ENCODE assay signal across 20 cellular contexts in the genomic region with DNA sequence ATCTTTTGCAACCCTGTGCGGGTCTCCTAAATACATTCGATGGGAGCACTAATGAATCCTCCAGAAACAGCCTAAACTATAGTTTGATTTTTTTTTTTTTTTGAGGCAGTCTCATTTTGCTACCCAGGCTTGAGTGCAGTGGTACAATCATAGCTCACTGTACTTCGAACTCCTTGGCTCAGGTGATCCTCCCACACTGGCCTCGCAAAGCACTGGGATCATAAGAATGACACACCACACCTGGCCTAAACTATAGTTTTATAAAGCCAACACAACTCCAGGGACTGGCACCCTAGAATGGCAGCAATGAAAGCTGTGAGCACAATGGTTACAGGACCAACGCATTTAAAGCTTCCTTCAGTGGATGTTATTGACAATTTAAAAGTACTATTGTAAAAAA.
"Had no signal": no experiment of that assay in that cellular context is flagged by ENCODE, and none has a peak within 500 bp of the region (broad histone marks: within the 10 kb centered on the region; RNA-seq: fewer than 3 reads in every experiment).

No MANE protein-coding gene starts in this region.

- H3K4me3 Mint-ChIP-seq: effector memory CD8-positive, alpha-beta T cell; naive thymus-derived CD8-positive, alpha-beta T cell had no signal

- DNase-seq: effector memory CD8-positive, alpha-beta T cell; gastrocnemius medialis; heart right ventricle; islet precursor cell; left ventricle myocardium superior; naive thymus-derived CD8-positive, alpha-beta T cell; posterior cingulate gyrus; sigmoid colon; stimulated activated CD4-positive, alpha-beta T cell treated with anti-CD3 and anti-CD28 coated beads, Interleukin-12 subunit alpha, Interleukin-12 subunit beta, amount 100 ng/mL, for 4 hours; stimulated activated CD4-positive, alpha-beta T cell treated with anti-CD3 and anti-CD28 coated beads, Interleukin-2, amount 100 ng/mL, for 48 hours; stimulated activated naive CD8-positive, alpha-beta T cell treated with anti-CD3 and anti-CD28 coated beads, Interleukin-15, Interleukin-2, amounts not matched to agents 100 U/mL and 50 U/mL, for 24 hours; thyroid gland; upper lobe of left lung; uterus had no signal

- H3K36me3 ChIP-seq: esophagus muscularis mucosa, gastrocnemius medialis, heart right ventricle, neutrophil, sigmoid colon, suprapubic skin, thyroid gland, upper lobe of left lung, uterus had no signal

- H3K9me3 Mint-ChIP-seq: effector memory CD8-positive, alpha-beta T cell; naive thymus-derived CD8-positive, alpha-beta T cell had no signal

- H3K27ac ChIP-seq: epithelial cell of prostate, esophagus muscularis mucosa, gastrocnemius medialis, heart right ventricle, neutrophil, sigmoid colon, skin epidermis, suprapubic skin, thyroid gland, upper lobe of left lung, uterus had no signal

- H3K4me3 ChIP-seq: esophagus muscularis mucosa, gastrocnemius medialis, heart right ventricle, lung, sigmoid colon, skin epidermis, suprapubic skin, thyroid gland, upper lobe of left lung, uterus had no signal

- H3K27me3 ChIP-seq: esophagus muscularis mucosa, gastrocnemius medialis, heart right ventricle, neutrophil, sigmoid colon, suprapubic skin, thyroid gland, upper lobe of left lung, uterus had no signal

- H3K27ac Mint-ChIP-seq: effector memory CD8-positive, alpha-beta T cell; naive thymus-derived CD8-positive, alpha-beta T cell had no signal

- ATAC-seq: effector memory CD8-positive, alpha-beta T cell; gastrocnemius medialis; heart right ventricle; left ventricle myocardium superior; naive thymus-derived CD8-positive, alpha-beta T cell; stimulated activated naive CD8-positive, alpha-beta T cell treated with anti-CD3 and anti-CD28 coated beads, Interleukin-15, Interleukin-2, amounts not matched to agents 100 U/mL and 50 U/mL, for 24 hours had no signal

- H3K9me3 ChIP-seq: esophagus muscularis mucosa, gastrocnemius medialis, neutrophil, sigmoid colon, suprapubic skin, thyroid gland, upper lobe of left lung, uterus had no signal

- H3K4me1 ChIP-seq: uterus had no signal

- H3K27me3 Mint-ChIP-seq: effector memory CD8-positive, alpha-beta T cell; naive thymus-derived CD8-positive, alpha-beta T cell had no signal
